30 cellular contexts compared by ENCODE assay signal in genomic region chr3:9290556-9290955, GRCh38.
"Had no signal": no experiment of that assay in that cellular context is flagged by ENCODE, and none has a peak within 500 bp of the region (broad histone marks: within the 10 kb centered on the region; RNA-seq: fewer than 3 reads in every experiment).

No MANE protein-coding gene starts in this region.

- DNase-seq: naive thymus-derived CD8-positive, alpha-beta T cell; nephron progenitor cell; nucleus accumbens; posterior cingulate gyrus; psoas muscle; right cardiac atrium; right lobe of liver; sigmoid colon; spleen; stimulated activated CD4-positive, alpha-beta T cell treated with anti-CD3 and anti-CD28 coated beads, Interleukin-12 subunit alpha, Interleukin-12 subunit beta, amount 100 ng/mL, for 4 hours; stimulated activated CD4-positive, alpha-beta T cell treated with anti-CD3 and anti-CD28 coated beads, Interleukin-1b, Interleukin-23, amount 100 ng/mL, for 48 hours; stimulated activated CD4-positive, alpha-beta T cell treated with anti-CD3 and anti-CD28 coated beads, Interleukin-4, amount 100 ng/mL, for 1 hour; stimulated activated CD4-positive, alpha-beta T cell treated with anti-CD3 and anti-CD28 coated beads, Interleukin-4, amount 100 ng/mL, for 4 hours; stimulated activated CD8-positive, alpha-beta memory T cell treated with anti-CD3 and anti-CD28 coated beads, Interleukin-4, amount 100 ng/mL, for 48 hours; stimulated activated naive CD4-positive, alpha-beta T cell; stimulated activated naive CD8-positive, alpha-beta T cell treated with anti-CD3 and anti-CD28 coated beads, Interleukin-15, amount 100 ng/mL, for 72 hours; stimulated activated naive CD8-positive, alpha-beta T cell treated with anti-CD3 and anti-CD28 coated beads, Interleukin-15, Interleukin-2, amounts not matched to agents 100 U/mL and 50 U/mL, for 24 hours; substantia nigra; testis; tibial artery; transverse colon; upper lobe of right lung; uterus had no signal

- H3K27ac ChIP-seq: neutrophil, parathyroid adenoma, psoas muscle, right lobe of liver, sigmoid colon, spleen, suprapubic skin, testis, tibial artery, transverse colon, upper lobe of right lung, uterus had no signal

- H2AFZ ChIP-seq: parathyroid adenoma had no signal

- H3K79me2 ChIP-seq: parathyroid adenoma had no signal

- H3K27me3 ChIP-seq: right lobe of liver, sigmoid colon, suprapubic skin, testis, tibial artery, transverse colon, upper lobe of right lung, uterus had no signal

- H3K9me3 ChIP-seq: neutrophil, psoas muscle, right lobe of liver, sigmoid colon, suprapubic skin, testis, tibial artery, transverse colon, upper lobe of right lung had no signal

- H3K9ac ChIP-seq: parathyroid adenoma had no signal

- ATAC-seq: naive thymus-derived CD8-positive, alpha-beta T cell; natural killer cell treated with Interleukin-12 subunit alpha and Interleukin-12 subunit beta and Interleukin-15 and Interleukin-18, amount 100 ng/mL, for 72 hours; psoas muscle; right cardiac atrium; right lobe of liver; stimulated activated memory B cell treated with anti-CD40 and anti-IgM and Interleukin-4, amounts not matched to agents 10 μg/mL and 1 μg/mL and 100 μg/mL, for 72 hours; stimulated activated naive CD8-positive, alpha-beta T cell treated with anti-CD3 and anti-CD28 coated beads, Interleukin-15, amount 100 ng/mL, for 72 hours; stimulated activated naive CD8-positive, alpha-beta T cell treated with anti-CD3 and anti-CD28 coated beads, Interleukin-15, Interleukin-2, amounts not matched to agents 100 U/mL and 50 U/mL, for 24 hours; upper lobe of right lung had no signal

- H3K4me1 ChIP-seq: parathyroid adenoma, psoas muscle, right lobe of liver, sigmoid colon, spleen, suprapubic skin, testis, tibial artery, transverse colon, upper lobe of right lung, uterus had no signal

- H3K4me3 ChIP-seq: psoas muscle, right lobe of liver, sigmoid colon, skin epidermis, smooth muscle cell, spleen, suprapubic skin, testis, tibial artery, transverse colon, upper lobe of right lung, uterus had no signal

- H3K4me2 ChIP-seq: smooth muscle cell had no signal

- H3K36me3 ChIP-seq: neutrophil, right lobe of liver, sigmoid colon, spleen, suprapubic skin, tibial artery, transverse colon, upper lobe of right lung, uterus had no signal
